Comparison of ENCODE assay signal across 35 cellular contexts in genomic region chr2:140344842-140345241, GRCh38.
DNase-seq lines count a peak whose midpoint lies in the region; ATAC-seq, FAIRE-seq and TF ChIP-seq lines count a peak whose summit lies in the region.
"Had no signal": no experiment of that assay in that cellular context is flagged by ENCODE, and none has a peak within 500 bp of the region (broad histone marks: within the 10 kb centered on the region; RNA-seq: fewer than 3 reads in every experiment).

No MANE protein-coding gene starts in this region.

- BruUV-seq in PC-3 (replicated peaks; lab: Mats Ljungman, UMichigan) = no TSS peak

- no peak for TF ChIP-seq CTCF in PC-3 (conservative IDR thresholded peaks at IDR 0.05; ENCODE audit: low read depth, low read length)
- TF ChIP-seq CTCF in choroid plexus epithelial cell (conservative IDR thresholded peaks at IDR 0.05; ENCODE audit: low read depth, low read length) = no peak

- peak; percentile 88 for ATAC-seq in PC-3
- ATAC-seq in GM21786 (IDR thresholded peaks at IDR 0.05; ENCODE audit: unreplicated experiment) = no peak
- ATAC-seq in HG03097 (IDR thresholded peaks at IDR 0.05; ENCODE audit: low FRiP score, unreplicated experiment) = no peak
- ATAC-seq: activated naive CD8-positive, alpha-beta T cell treated with anti-CD3 and anti-CD28 coated beads, Interleukin-2, amount 50 U/mL, for 24 hours; body of pancreas; sciatic nerve; stimulated activated naive B cell treated with anti-CD40 and anti-IgM and Interleukin-4, amounts not matched to agents 10 μg/mL and 1 μg/mL and 100 μg/mL, for 72 hours; upper lobe of right lung had no signal

- POLR2A ChIA-PET in PC-3 (lab: Charles Lee; ENCODE audit: unreplicated experiment) = interaction anchor here (0.6 kb wide), 1 partner anchor 144 kb away, joined by 3 read pairs; no protein-coding TSS in a partner anchor

- DNase-seq in HCEC 1CT (peak; percentile 43), PC-3 (peak; percentile 90), choroid plexus epithelial cell (ENCODE audit: low read depth) (peak; percentile 74), iris pigment epithelial cell (ENCODE audit: low read depth) (peak; percentile 59), NCI-H146 treated with DMSO at 0.1 percent for 48 hours (lab: John Stamatoyannopoulos, UW; ENCODE audit: unreplicated experiment) (no peak), RCC 7860 (ENCODE audit: low spot score) (no peak)
- DNase-seq: activated CD4-positive, alpha-beta T cell treated with anti-CD3 and anti-CD28 coated beads for 48 hours; activated naive CD8-positive, alpha-beta T cell treated with anti-CD3 and anti-CD28 coated beads, Interleukin-2, amount 50 U/mL, for 24 hours; activated T-cell treated with anti-CD3 and anti-CD28 coated beads, Interleukin-2, amount 50 U/mL, for 24 hours; body of pancreas; C1 segment of cervical spinal cord; COR-L47; DMS53; effector CD4-positive, alpha-beta T cell; hippocampal formation; immature natural killer cell; left ventricle myocardium inferior; MV-4-11; naive B cell; NCI-H187 treated with DMSO at 0.1 percent for 48 hours; NCI-H345; NCI-H748 treated with DMSO at 0.1 percent for 48 hours; RPMI8226; stimulated activated naive B cell treated with anti-CD40 and anti-IgM and Interleukin-4, amounts not matched to agents 10 μg/mL and 1 μg/mL and 100 μg/mL, for 72 hours; T-helper 2 cell; upper lobe of right lung had no signal

- H3K27me3 ChIP-seq in PC-3 (ENCODE audit: low read length) = no peaks in the 10 kb centered on the region
- H3K27me3 ChIP-seq: body of pancreas, neutrophil, suprapubic skin, upper lobe of right lung had no signal

- no peak overlapping the region; the same call in 1 of the 2 replicates for H2AFZ ChIP-seq in PC-3 (ENCODE audit: low read length)

- H3K4me3 ChIP-seq in PC-3 (ENCODE audit: low read length) (peak overlapping the region; percentile 58; the same call in 1 of the 2 replicates), choroid plexus epithelial cell (ENCODE audit: low read depth, low read length) (no peak overlapping the region)
- H3K4me3 ChIP-seq: body of pancreas, HAP-1, left ventricle myocardium inferior, SK-N-MC, suprapubic skin, upper lobe of right lung had no signal

- H3K79me2 ChIP-seq in PC-3 (ENCODE audit: low read length) = no peaks in the 10 kb centered on the region

- FAIRE-seq in RCC 7860 (lab: Jason Lieb, UNC) = no peak
- FAIRE-seq: G401.6 had no signal

- peak overlapping the region; percentile 44; the same call in 1 of the 2 replicates for H3K9ac ChIP-seq in PC-3 (ENCODE audit: low read length)
- H3K9ac ChIP-seq: KMS-11 had no signal

- intact Hi-C loops in PC-3 (cut with micrococcal nuclease) = loop anchor here (1.0 to 5.0 kb wide), 6 partner anchors 146 to 553 kb away; no protein-coding TSS in a partner anchor

- no peaks in the 10 kb centered on the region for H4K20me1 ChIP-seq in PC-3 (ENCODE audit: low read length)

- peak overlapping the region; percentile 88 for H3K4me2 ChIP-seq in PC-3 (ENCODE audit: low read length)
- H3K4me2 ChIP-seq: KMS-11 had no signal

- no peaks in the 10 kb centered on the region for H3F3A ChIP-seq in PC-3 (ENCODE audit: low read length, unreplicated experiment)

- H3K4me1 ChIP-seq in PC-3 (ENCODE audit: insufficient read depth, low read length) = peaks cover 18% of the 10 kb centered on the region
- H3K4me1 ChIP-seq: body of pancreas, left ventricle myocardium inferior, suprapubic skin, upper lobe of right lung had no signal

- no peaks in the 10 kb centered on the region for H3K9me3 ChIP-seq in PC-3 (ENCODE audit: low read length)
- H3K9me3 ChIP-seq: body of pancreas, HAP-1, left ventricle myocardium inferior, neutrophil, suprapubic skin, upper lobe of right lung had no signal

- H3K9me2 ChIP-seq in PC-3 (replicated peaks; ENCODE audit: low read length) = no peaks in the 10 kb centered on the region

- peak overlapping the region; percentile 93 for H3K27ac ChIP-seq in PC-3 (ENCODE audit: low read length)
- H3K27ac ChIP-seq: body of pancreas, KMS-11, left ventricle myocardium inferior, neutrophil, SK-N-MC, suprapubic skin, upper lobe of right lung had no signal

- H3K36me3 ChIP-seq in PC-3 (ENCODE audit: low read depth, low read length) = no peaks in the 10 kb centered on the region
- H3K36me3 ChIP-seq: HAP-1, left ventricle myocardium inferior, neutrophil, suprapubic skin, upper lobe of right lung had no signal

- CTCF ChIA-PET in PC-3 (lab: Charles Lee) = no interaction called here

Comparison
In these comparisons a context has a peak if more than half of its experiments do, and no peak if none do; other contexts are left out.
1. DNase-seq: peak in HCEC 1CT (single experiment), PC-3 (single experiment), choroid plexus epithelial cell (single experiment) and iris pigment epithelial cell (single experiment); none in NCI-H146 treated with DMSO at 0.1 percent for 48 hours (single experiment) and RCC 7860 (single experiment).